22 cellular contexts compared by ENCODE assay signal in the genomic region with DNA sequence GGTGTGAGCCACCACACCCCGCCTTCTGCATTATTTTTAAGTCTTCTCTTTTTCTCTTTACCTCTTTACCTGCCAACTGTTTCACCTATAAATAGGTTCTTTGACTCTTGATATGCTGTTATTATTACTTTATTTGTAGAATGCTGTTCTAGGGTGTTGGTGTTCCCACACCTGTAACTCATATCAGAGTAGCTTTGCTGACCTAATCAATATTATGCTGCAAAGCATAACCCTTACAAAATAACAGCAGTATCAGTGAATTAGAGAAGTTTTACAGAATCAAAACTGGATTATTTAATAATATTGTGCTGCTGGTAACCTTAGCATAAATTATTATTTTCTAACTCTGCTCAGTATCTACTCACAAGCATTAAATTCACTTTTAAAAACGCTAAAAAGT.
A peak's percentile ranks its signal among the peaks of the same experiment; 100 is the strongest.
DNase-seq lines count a peak whose midpoint lies in the region; ATAC-seq, FAIRE-seq and TF ChIP-seq lines count a peak whose summit lies in the region.
"Had no signal": no experiment of that assay in that cellular context is flagged by ENCODE, and none has a peak within 500 bp of the region (broad histone marks: within the 10 kb centered on the region; RNA-seq: fewer than 3 reads in every experiment).

No MANE protein-coding gene starts in this region.

- ATAC-seq in A549 (no peak), GM19467 (IDR thresholded peaks at IDR 0.05; ENCODE audit: unreplicated experiment) (no peak)

- no peaks in the 10 kb centered on the region for H3K36me3 Mint-ChIP-seq in Calu3 (ENCODE audit: insufficient read depth, unreplicated experiment)
- H3K36me3 Mint-ChIP-seq: CD14-positive monocyte; CD4-positive, alpha-beta memory T cell; CD4-positive, CD25-positive, alpha-beta regulatory T cell; CD8-positive, alpha-beta memory T cell had no signal

- peaks cover 18% of the 10 kb centered on the region for H3K4me1 Mint-ChIP-seq in Calu3 (ENCODE audit: low read depth, unreplicated experiment)
- H3K4me1 Mint-ChIP-seq: CD14-positive monocyte; CD4-positive, alpha-beta memory T cell; CD4-positive, CD25-positive, alpha-beta regulatory T cell; CD8-positive, alpha-beta memory T cell had no signal

- DNase-seq in A549 (ENCODE audit: low read depth in 1 of 2, low spot score in 1 of 2) (no peak), Calu3 (no peak), NCI-H774 (lab: John Stamatoyannopoulos, UW) (no peak), Ammon's horn (ENCODE audit: low spot score) (no peak)
- DNase-seq: 8988T; AML-193; BE2C; C1 segment of cervical spinal cord; CD4-positive, alpha-beta memory T cell; CD4-positive, CD25-positive, alpha-beta regulatory T cell; CD8-positive, alpha-beta memory T cell; COR-L47; DMS79 treated with DMSO at 0.1 percent for 48 hours; GF-D8 had no signal

- no peak for TF ChIP-seq POLR2A in A549 (IDR thresholded peaks at IDR 0.05; ENCODE audit: low read length)

- H3K4me2 ChIP-seq in A549, result no peak overlapping the region
- H3K4me2 ChIP-seq: BLaER1 had no signal

- no peak overlapping the region for H3K4me3 ChIP-seq in A549
- H3K4me3 ChIP-seq: BLaER1 had no signal

- CTCF ChIA-PET in A549 (lab: Yijun Ruan, JAX), result no interaction called here
- CTCF ChIA-PET in Calu3 (lab: Charles Lee), result no interaction called here

- WGBS in A549 (ENCODE audit: missing lambda C conversion rate), result 88% methylated on average over 2 of the region's 2 CpGs

- peaks cover 16% of the 10 kb centered on the region for H3K4me1 ChIP-seq in A549
- H3K4me1 ChIP-seq: BE2C, BLaER1 had no signal

- no peak for FAIRE-seq in A549 (lab: Jason Lieb, UNC)
- FAIRE-seq: A204.1, G401.6, GM12891, GM19239 had no signal

- TF ChIP-seq RAD21 in A549 (conservative IDR thresholded peaks at IDR 0.05 in 1 of 2, IDR thresholded peaks at IDR 0.05 in 1 of 2), result no peak

- H3K9me3 Mint-ChIP-seq in Calu3 (ENCODE audit: low read depth, unreplicated experiment), result no peaks in the 10 kb centered on the region

- POLR2A ChIA-PET in A549 (lab: Yijun Ruan, JAX), result no interaction called here

- BruUV-seq in Calu3 (replicated peaks; lab: Mats Ljungman, UMichigan), result no TSS peak

- TF ChIP-seq CTCF in A549 (IDR thresholded peaks at IDR 0.05) (no peak), Calu3 (IDR thresholded peaks at IDR 0.05; ENCODE audit: unreplicated experiment) (no peak), VCaP (conservative IDR thresholded peaks at IDR 0.05) (no peak)

- H3K4me3 Mint-ChIP-seq in Calu3 (ENCODE audit: low read depth, unreplicated experiment), result no peak overlapping the region
- H3K4me3 Mint-ChIP-seq: CD14-positive monocyte; CD4-positive, alpha-beta memory T cell; CD4-positive, CD25-positive, alpha-beta regulatory T cell; CD8-positive, alpha-beta memory T cell had no signal

- H3K27me3 Mint-ChIP-seq in Calu3 (ENCODE audit: unreplicated experiment), result no peaks in the 10 kb centered on the region
- H3K27me3 Mint-ChIP-seq: CD4-positive, alpha-beta memory T cell; CD4-positive, CD25-positive, alpha-beta regulatory T cell; CD8-positive, alpha-beta memory T cell had no signal

- intact Hi-C loops in Calu3 (cut with micrococcal nuclease; ENCODE audit: unreplicated experiment), result no loop called here

- H3K27ac ChIP-seq in A549 (no peak overlapping the region), VCaP (peak overlapping the region; percentile 45; the same call in 1 of the 2 replicates)
- H3K27ac ChIP-seq: BLaER1 had no signal

- TF ChIP-seq EP300 in A549 (IDR thresholded peaks at IDR 0.05), result no peak

- peak overlapping the region; percentile 22 for H3K27ac Mint-ChIP-seq in Calu3 (ENCODE audit: unreplicated experiment)
- H3K27ac Mint-ChIP-seq: CD14-positive monocyte; CD4-positive, CD25-positive, alpha-beta regulatory T cell; CD8-positive, alpha-beta memory T cell had no signal

- H3K9me3 ChIP-seq in A549, result no peaks in the 10 kb centered on the region
- H3K9me3 ChIP-seq: BE2C, BLaER1 had no signal

TF ChIP-seq in A549, 52 proteins besides CTCF, POLR2A, EP300 and RAD21:
- TF ChIP-seq POLR2AphosphoS2 (conservative IDR thresholded peaks at IDR 0.05; ENCODE audit: low read length) (no peak), MYC (IDR thresholded peaks at IDR 0.05; ENCODE audit: borderline replicate concordance, low read length) (no peak), MAFK (IDR thresholded peaks at IDR 0.05; ENCODE audit: partially characterized antibody) (peak; percentile 35), MAZ (IDR thresholded peaks at IDR 0.05; ENCODE audit: borderline replicate concordance, low read depth, low read length) (no peak)
